ENCODE assay signal across 12 cellular contexts in the genomic region with DNA sequence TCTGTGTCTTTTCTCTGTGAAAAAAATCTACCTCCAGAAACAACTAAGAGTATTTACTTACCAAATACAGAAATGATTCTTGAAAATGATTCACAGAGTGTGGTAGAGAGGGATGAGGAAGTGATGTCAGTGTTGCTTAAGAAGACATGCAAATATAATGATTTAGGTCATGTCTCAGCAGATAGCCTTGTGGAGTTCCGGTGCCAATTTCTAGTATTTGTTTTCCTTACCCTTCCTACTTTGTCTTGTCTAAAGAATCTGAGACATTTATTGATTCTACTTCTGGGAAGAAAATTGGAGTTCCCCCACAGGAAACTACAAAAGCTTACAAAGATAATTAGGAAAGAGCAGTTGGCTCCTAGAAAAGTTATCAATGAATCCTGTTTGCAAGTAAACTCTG.
A peak's percentile ranks its signal among the peaks of the same experiment; 100 is the strongest.
DNase-seq lines count a peak whose midpoint lies in the region; ATAC-seq and TF ChIP-seq lines count a peak whose summit lies in the region.
"Had no signal": no experiment of that assay in that cellular context is flagged by ENCODE, and none has a peak within 500 bp of the region (broad histone marks: within the 10 kb centered on the region; RNA-seq: fewer than 3 reads in every experiment).

No MANE protein-coding gene starts in this region.

- TF ChIP-seq CTCF in PC-9 (conservative IDR thresholded peaks at IDR 0.05), result no peak
- TF ChIP-seq CTCF in fibroblast of pulmonary artery (IDR thresholded peaks at IDR 0.05; ENCODE audit: low read length, missing control alignments), result no peak
- TF ChIP-seq CTCF in vagina (IDR thresholded peaks at IDR 0.05), result no peak

- no peak overlapping the region for H3K27ac ChIP-seq in PC-9
- H3K27ac ChIP-seq in vagina, result peak overlapping the region; percentile 67

- peaks cover 5% of the 10 kb centered on the region; the same call in 1 of the 2 replicates for H3K9me2 ChIP-seq in PC-9 (ENCODE audit: insufficient read depth)

- no peak for DNase-seq in activated naive CD4-positive, alpha-beta T cell treated with anti-CD3 and anti-CD28 coated beads, Interleukin-2, amount 50 U/mL, for 72 hours (ENCODE audit: low spot score in 2 of 2)
- no peak for DNase-seq in activated naive CD4-positive, alpha-beta T cell treated with anti-CD3 and anti-CD28 coated beads, Interleukin-2, amount 50 U/mL, for 16 hours
- DNase-seq in PC-9 (peak in 1 of 2 experiments; percentile 51), fibroblast of pulmonary artery (ENCODE audit: low read depth) (peak; percentile 94), vagina (ENCODE audit: extremely low spot score in 2 of 2) (no peak), NCI-H1694 (lab: John Stamatoyannopoulos, UW) (no peak), NCI-H82 (lab: John Stamatoyannopoulos, UW) (no peak)
- no peak for DNase-seq in activated naive CD4-positive, alpha-beta T cell treated with Interleukin-2 at 50 U/mL for 16 hours
- DNase-seq: effector memory CD4-positive, alpha-beta T cell; NCI-H1048; trophoblast cell had no signal

- POLR2A ChIA-PET in PC-9 (lab: Charles Lee; ENCODE audit: unreplicated experiment), result no interaction called here

- H3K36me3 ChIP-seq in PC-9 (ENCODE audit: low read depth) (no peaks in the 10 kb centered on the region), vagina (no peaks in the 10 kb centered on the region)

- H3K27me3 ChIP-seq in PC-9 (ENCODE audit: insufficient read depth, low read depth), result no peaks in the 10 kb centered on the region
- H3K27me3 ChIP-seq in vagina, result no peaks in the 10 kb centered on the region

- ATAC-seq in activated naive CD4-positive, alpha-beta T cell treated with anti-CD3 and anti-CD28 coated beads, Interleukin-2, amount 50 U/mL, for 72 hours, result peak; percentile 77 to 96
- ATAC-seq: activated CD4-positive, CD25-positive, alpha-beta regulatory T cell treated with anti-CD3 and anti-CD28 coated beads, Interleukin-2, amount 50 U/mL, for 24 hours had no signal

- H2AFZ ChIP-seq in PC-9, result peak overlapping the region; percentile 6; the same call in 1 of the 2 replicates

- no peaks in the 10 kb centered on the region for H3K9me3 ChIP-seq in PC-9 (ENCODE audit: insufficient read depth, low read depth)
- no peaks in the 10 kb centered on the region for H3K9me3 ChIP-seq in vagina

- intact Hi-C loops in PC-9 (cut with micrococcal nuclease; ENCODE audit: unreplicated experiment) (no loop called here), vagina (cut with DNase I) (no loop called here)

- H3K9me3 Mint-ChIP-seq in activated naive CD4-positive, alpha-beta T cell treated with anti-CD3 and anti-CD28 coated beads, Interleukin-2, amount 50 U/mL, for 72 hours, result no peaks in the 10 kb centered on the region

- H3K4me1 ChIP-seq in PC-9 (replicated peaks; ENCODE audit: insufficient read depth) (peaks cover 6% of the 10 kb centered on the region; the same call in 1 of the 2 replicates), vagina (peaks cover 27% of the 10 kb centered on the region)

- 0 out of 2 replicates have a peak overlapping the region, but pooled peaks have one; percentile 1 for H3K4me2 ChIP-seq in PC-9

- peak overlapping the region in 1 of 2 donors; percentile 27 for H3K27ac Mint-ChIP-seq in activated naive CD4-positive, alpha-beta T cell treated with anti-CD3 and anti-CD28 coated beads, Interleukin-2, amount 50 U/mL, for 72 hours

- no peak for TF ChIP-seq POLR2A in vagina (IDR thresholded peaks at IDR 0.05)

- H3F3A ChIP-seq in PC-9 (ENCODE audit: insufficient read depth, low read depth), result no peaks in the 10 kb centered on the region

- H3K4me3 ChIP-seq in PC-9 (no peak overlapping the region), fibroblast of pulmonary artery (replicated peaks; ENCODE audit: low read depth, low read length) (no peak overlapping the region), vagina (no peak overlapping the region)

- no TSS peak for BruUV-seq in PC-9 (replicated peaks; lab: Mats Ljungman, UMichigan)

- no peaks in the 10 kb centered on the region for H4K20me1 ChIP-seq in PC-9 (ENCODE audit: insufficient read depth)

- H3K79me2 ChIP-seq in PC-9 (ENCODE audit: low read depth), result no peaks in the 10 kb centered on the region

- peaks cover 0 to 6% of the 10 kb centered on the region in 2 donors for H3K36me3 Mint-ChIP-seq in activated naive CD4-positive, alpha-beta T cell treated with anti-CD3 and anti-CD28 coated beads, Interleukin-2, amount 50 U/mL, for 72 hours

- CTCF ChIA-PET in PC-9 (lab: Charles Lee), result no interaction called here
